Comparison of ENCODE assay signal across 17 cellular contexts in the genomic region with DNA sequence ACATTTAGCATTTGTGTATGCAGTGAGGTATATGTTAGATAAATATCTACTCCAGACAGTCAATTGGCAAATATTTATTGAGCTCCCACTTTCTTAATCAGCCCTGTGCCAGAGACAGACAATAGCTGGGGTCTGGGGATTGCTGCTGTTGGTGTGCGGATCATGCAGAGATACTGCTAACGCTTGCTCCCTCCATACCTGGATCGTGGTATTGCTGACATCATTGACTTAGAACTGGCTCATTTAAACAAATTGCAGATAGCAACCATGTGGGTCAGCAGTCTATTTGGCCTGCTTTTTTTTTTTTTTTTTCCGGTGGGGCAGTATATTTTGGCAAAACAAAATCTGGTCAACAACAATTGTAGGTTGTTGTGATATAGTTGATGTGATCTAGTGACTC. TPM values are rescaled to one million over a fixed set of nuclear protein-coding genes. Genes with fewer than 3 reads are reported as not detected.
A peak's percentile ranks its signal among the peaks of the same experiment; 100 is the strongest.
DNase-seq lines count a peak whose midpoint lies in the region; TF ChIP-seq lines count a peak whose summit lies in the region.
"Had no signal": no experiment of that assay in that cellular context is flagged by ENCODE, and none has a peak within 500 bp of the region (broad histone marks: within the 10 kb centered on the region; RNA-seq: fewer than 3 reads in every experiment).

No MANE protein-coding gene starts in this region.

- H3K9me3 ChIP-seq in OCI-LY1 (ENCODE audit: low read length) = no peaks in the 10 kb centered on the region
- H3K9me3 ChIP-seq in trophoblast cell (ENCODE audit: insufficient read depth, low read depth, low read length) = no peaks in the 10 kb centered on the region
- H3K9me3 ChIP-seq: BLaER1 had no signal

- no peaks in the 10 kb centered on the region for H3F3A ChIP-seq in OCI-LY1 (ENCODE audit: insufficient read depth, low read length)

- peaks cover 100% of the 10 kb centered on the region for H3K4me1 ChIP-seq in OCI-LY1 (ENCODE audit: insufficient read depth, low read length, severe bottlenecking)
- H3K4me1 ChIP-seq in trophoblast cell (ENCODE audit: control insufficient read depth in 1 of 2, insufficient read depth in 2 of 2, low read length in 2 of 2) = no peaks in the 10 kb centered on the region

- H3K27me3 Mint-ChIP-seq in activated naive CD4-positive, alpha-beta T cell treated with anti-CD3 and anti-CD28 coated beads, Interleukin-2, amount 50 U/mL, for 24 hours = no peaks in the 10 kb centered on the region
- H3K27me3 Mint-ChIP-seq in activated naive CD4-positive, alpha-beta T cell treated with anti-CD3 and anti-CD28 coated beads, Interleukin-2, amount 10 ng/mL, durations not matched to agents 7 days and 5 days = no peaks in the 10 kb centered on the region

- H3K79me2 ChIP-seq in OCI-LY1 (ENCODE audit: insufficient read depth, low read length) (peaks cover 99% of the 10 kb centered on the region), trophoblast cell (ENCODE audit: control insufficient read depth, insufficient read depth, low read length, poor library complexity) (peaks cover 10% of the 10 kb centered on the region)

- no peak overlapping the region for H3K4me3 Mint-ChIP-seq in activated naive CD4-positive, alpha-beta T cell treated with anti-CD3 and anti-CD28 coated beads, Interleukin-2, amount 50 U/mL, for 24 hours
- no peak overlapping the region for H3K4me3 Mint-ChIP-seq in activated naive CD4-positive, alpha-beta T cell treated with anti-CD3 and anti-CD28 coated beads, Interleukin-2, amount 10 ng/mL, durations not matched to agents 7 days and 5 days

- WGBS in trophoblast cell (ENCODE audit: extremely low coverage, insufficient coverage, insufficient read length) = no CpG with 5 or more reads among the region's 4 CpGs

- no peak overlapping the region for H3K14ac ChIP-seq in trophoblast cell (ENCODE audit: low read length)

- CTCF ChIA-PET in activated naive CD4-positive, alpha-beta T cell treated with anti-CD3 and anti-CD28 coated beads, Interleukin-2, amount 10 ng/mL, durations not matched to agents 7 days and 5 days (lab: Charles Lee) = no interaction called here
- CTCF ChIA-PET in HEK293T (lab: Yijun Ruan, JAX) = no interaction called here

- no peak for DNase-seq in activated naive CD4-positive, alpha-beta T cell treated with anti-CD3 and anti-CD28 coated beads, Interleukin-2, amount 10 ng/mL, durations not matched to agents 7 days and 5 days
- DNase-seq in HEK293T (ENCODE audit: extremely low spot score) (no peak), trophoblast cell (no peak), putamen (ENCODE audit: low spot score) (no peak), HK-2 (ENCODE audit: unreplicated experiment) (no peak), NCI-H2196 (lab: John Stamatoyannopoulos, UW; ENCODE audit: unreplicated experiment) (no peak)
- DNase-seq: DND-41, GF-D8, GOT3, MV-4-11, NCI-H1417 treated with DMSO at 0.1 percent for 48 hours, NCI-H2029, NCI-H510A, SHP77 treated with DMSO at 0.1 percent for 48 hours had no signal

- H3K4me2 ChIP-seq in OCI-LY1 (ENCODE audit: low read length) (no peak overlapping the region; the same call in 1 of the 2 replicates), trophoblast cell (ENCODE audit: low read length) (no peak overlapping the region)
- H3K4me2 ChIP-seq: BLaER1 had no signal

- H4K20me1 ChIP-seq in OCI-LY1 (ENCODE audit: insufficient read depth, low read length) = 0 out of 2 replicates have a peak, but pooled peaks cover 3% of the 10 kb centered on the region

- no peak overlapping the region for H4K91ac ChIP-seq in trophoblast cell (ENCODE audit: low read depth, low read length)

- no peak overlapping the region for H2BK5ac ChIP-seq in trophoblast cell (ENCODE audit: low read depth, low read length, poor library complexity)

- no peak overlapping the region for H4K8ac ChIP-seq in trophoblast cell (ENCODE audit: low read depth, low read length)

- H3K27ac ChIP-seq in OCI-LY1 (ENCODE audit: low read depth, low read length, poor library complexity, severe bottlenecking) (peak overlapping the region; percentile 66), trophoblast cell (ENCODE audit: low read depth, low read length) (no peak overlapping the region)
- H3K27ac ChIP-seq: BLaER1 had no signal

- H3K36me3 ChIP-seq in OCI-LY1 (ENCODE audit: insufficient read depth, low read length) (peaks cover 24% of the 10 kb centered on the region), trophoblast cell (ENCODE audit: control insufficient read depth in 1 of 2, insufficient read depth in 2 of 2, low read length in 2 of 2) (peaks cover 2 to 5% of the 10 kb centered on the region in 2 experiments)

- H4K12ac ChIP-seq in trophoblast cell (ENCODE audit: low read depth, low read length) = no peak overlapping the region

- H3K4me3 ChIP-seq in OCI-LY1 (ENCODE audit: low read depth, low read length, poor library complexity, severe bottlenecking) = no peak overlapping the region
- H3K4me3 ChIP-seq in trophoblast cell (ENCODE audit: low read depth, low read length) = no peak overlapping the region
- H3K4me3 ChIP-seq: BLaER1 had no signal

- H3K79me1 ChIP-seq in trophoblast cell (ENCODE audit: low read length) = no peaks in the 10 kb centered on the region

- H2BK12ac ChIP-seq in trophoblast cell (ENCODE audit: low read length) = no peak overlapping the region

- H3K9me3 Mint-ChIP-seq in activated naive CD4-positive, alpha-beta T cell treated with anti-CD3 and anti-CD28 coated beads, Interleukin-2, amount 50 U/mL, for 24 hours = no peaks in the 10 kb centered on the region
- no peaks in the 10 kb centered on the region for H3K9me3 Mint-ChIP-seq in activated naive CD4-positive, alpha-beta T cell treated with anti-CD3 and anti-CD28 coated beads, Interleukin-2, amount 10 ng/mL, durations not matched to agents 7 days and 5 days

- H3K18ac ChIP-seq in trophoblast cell (ENCODE audit: low read length) = no peak overlapping the region

- H3K9me2 ChIP-seq in OCI-LY1 (ENCODE audit: low read depth, low read length) = no peaks in the 10 kb centered on the region

- POLR2A ChIA-PET in HEK293T (lab: Yijun Ruan, JAX) = no interaction called here

- H3K4me1 Mint-ChIP-seq in activated naive CD4-positive, alpha-beta T cell treated with anti-CD3 and anti-CD28 coated beads, Interleukin-2, amount 50 U/mL, for 24 hours = peaks cover 94% of the 10 kb centered on the region
- peaks cover 60% of the 10 kb centered on the region for H3K4me1 Mint-ChIP-seq in activated naive CD4-positive, alpha-beta T cell treated with anti-CD3 and anti-CD28 coated beads, Interleukin-2, amount 10 ng/mL, durations not matched to agents 7 days and 5 days

- peak overlapping the region; percentile 87 for H3K4ac ChIP-seq in trophoblast cell (ENCODE audit: low read depth, low read length)

- H2AK5ac ChIP-seq in trophoblast cell (ENCODE audit: low read length) = no peak overlapping the region

- H2AFZ ChIP-seq in OCI-LY1 (ENCODE audit: low read length) (no peak overlapping the region), trophoblast cell (ENCODE audit: insufficient read depth, low read length, poor library complexity) (no peak overlapping the region)

- peaks cover 4% of the 10 kb centered on the region for H3K36me3 Mint-ChIP-seq in activated naive CD4-positive, alpha-beta T cell treated with anti-CD3 and anti-CD28 coated beads, Interleukin-2, amount 50 U/mL, for 24 hours
- H3K36me3 Mint-ChIP-seq in activated naive CD4-positive, alpha-beta T cell treated with anti-CD3 and anti-CD28 coated beads, Interleukin-2, amount 10 ng/mL, durations not matched to agents 7 days and 5 days = peaks cover 35% of the 10 kb centered on the region

- peak overlapping the region; percentile 23 for H3K27ac Mint-ChIP-seq in activated naive CD4-positive, alpha-beta T cell treated with anti-CD3 and anti-CD28 coated beads, Interleukin-2, amount 50 U/mL, for 24 hours
- H3K27ac Mint-ChIP-seq in activated naive CD4-positive, alpha-beta T cell treated with anti-CD3 and anti-CD28 coated beads, Interleukin-2, amount 10 ng/mL, durations not matched to agents 7 days and 5 days = no peak overlapping the region

- TF ChIP-seq CTCF in OCI-LY1 (IDR thresholded peaks at IDR 0.05; ENCODE audit: low read length) = no peak

- no peak overlapping the region for H3K23ac ChIP-seq in trophoblast cell (ENCODE audit: low read length)

- H3K27me3 ChIP-seq in OCI-LY1 (ENCODE audit: insufficient read depth, low read length) = no peaks in the 10 kb centered on the region
- no peaks in the 10 kb centered on the region for H3K27me3 ChIP-seq in trophoblast cell (ENCODE audit: insufficient read depth, low read length)
- H3K27me3 ChIP-seq: BLaER1 had no signal

- no peak overlapping the region for H2BK120ac ChIP-seq in trophoblast cell (ENCODE audit: insufficient read depth, low read length, poor library complexity)

- H3K9ac ChIP-seq in OCI-LY1 (ENCODE audit: low read length) (no peak overlapping the region), trophoblast cell (ENCODE audit: low read length) (no peak overlapping the region)
- H3K9ac ChIP-seq: BLaER1 had no signal

TF ChIP-seq in HEK293T, 16 proteins besides CTCF, POLR2A, EP300 and RAD21:
- no peak for TF ChIP-seq HDGF (IDR thresholded peaks at IDR 0.05; ENCODE audit: borderline replicate concordance)
- TF ChIP-seq SUZ12 (IDR thresholded peaks at IDR 0.05) = no peak
- TF ChIP-seq ZNF384 (IDR thresholded peaks at IDR 0.05) = 0 out of 2 replicates have a peak, but pooled peaks have one; percentile 21

RNA-seq across cellular contexts. Expression of gene ARID1B, which starts 9.5 kb away (rescaled TPM):
- polyA plus RNA-seq in trophoblast cell (2013) = 38.2 and 38.3 TPM in 2 replicates
